Comparison of ENCODE assay signal across 8 cellular contexts in the genomic region with DNA sequence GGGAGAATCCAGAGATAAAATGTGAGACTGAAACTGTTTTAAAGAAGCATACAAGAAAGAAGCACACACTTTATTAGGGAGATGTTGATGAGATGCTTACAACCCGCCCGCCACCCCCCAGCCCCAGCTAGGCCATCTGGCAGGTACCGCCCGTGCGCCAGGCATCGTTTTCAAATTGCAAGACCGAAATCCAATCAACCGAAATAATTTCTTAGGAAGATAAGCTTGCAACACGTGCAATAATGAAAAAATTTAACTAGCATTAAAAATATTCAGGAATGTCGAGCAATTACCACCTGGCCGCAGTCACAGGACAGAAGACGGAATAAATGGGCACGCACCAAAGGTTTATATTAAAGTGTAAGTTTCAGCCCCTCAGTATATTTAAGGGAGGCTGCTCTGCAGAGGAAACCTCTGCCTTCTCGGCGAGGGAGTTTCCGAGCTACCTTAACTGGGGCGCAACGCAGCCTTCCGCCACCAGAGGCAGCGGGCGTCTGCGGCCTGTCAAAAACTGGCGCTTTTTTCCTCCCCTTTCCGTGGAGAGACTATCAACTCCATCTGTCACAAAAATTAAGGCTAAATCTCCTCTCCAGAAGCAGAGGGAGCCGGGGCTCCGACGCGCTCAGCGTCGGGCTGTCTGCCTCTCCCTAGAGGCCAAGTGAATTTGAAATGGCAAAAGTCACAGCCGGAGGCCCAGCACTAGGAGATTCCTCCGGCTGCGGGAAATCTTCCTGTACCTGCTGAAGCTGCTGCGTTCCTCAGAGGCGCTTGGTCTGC. TPM values are rescaled to one million over a fixed set of nuclear protein-coding genes. Genes with fewer than 3 reads are reported as not detected.
DNase-seq lines count a peak whose midpoint lies in the region; ATAC-seq and TF ChIP-seq lines count a peak whose summit lies in the region.

No MANE protein-coding gene starts in this region.

- TF ChIP-seq CTCF in right atrium auricular region (IDR thresholded peaks at IDR 0.05), result peak; percentile 74 to 89
- TF ChIP-seq CTCF in psoas muscle (IDR thresholded peaks at IDR 0.05), result peak; percentile 91

- H3K9me3 ChIP-seq in right atrium auricular region, result no peaks in the 10 kb centered on the region
- no peaks in the 10 kb centered on the region for H3K9me3 ChIP-seq in psoas muscle

- H3K4me1 ChIP-seq in right atrium auricular region (peaks cover 0 to 28% of the 10 kb centered on the region in 2 donors), psoas muscle (peaks cover 6% of the 10 kb centered on the region), urinary bladder (ENCODE audit: insufficient read depth) (peaks cover 3% of the 10 kb centered on the region)

- intact Hi-C loops in psoas muscle (cut with DNase I), result loop anchor here (5.0 to 10.0 kb wide), 4 partner anchors 374 to 514 kb away; no protein-coding TSS in a partner anchor

- DNase-seq in EH (ENCODE audit: low read depth) (peak; percentile 82), T follicular helper cell (ENCODE audit: low read depth) (peak; percentile 58), amniotic stem cell (lab: John Stamatoyannopoulos, UW) (peak; percentile 75), right atrium auricular region (ENCODE audit: low spot score) (peak; percentile 83), psoas muscle (peak; percentile 83 to 88)
- DNase-seq in Jurkat, Clone E6-1 (ENCODE audit: low read depth, low spot score), result peak; percentile 79

- H3K36me3 ChIP-seq in right atrium auricular region (no peaks in the 10 kb centered on the region), psoas muscle (ENCODE audit: insufficient read depth in 1 of 2, low read depth in 1 of 2) (peaks cover 0 to 8% of the 10 kb centered on the region in 2 donors), urinary bladder (ENCODE audit: insufficient read depth) (no peaks in the 10 kb centered on the region)

- H3K27me3 ChIP-seq in right atrium auricular region, result no peaks in the 10 kb centered on the region
- peaks cover 0 to 12% (median 0%) of the 10 kb centered on the region in 3 donors for H3K27me3 ChIP-seq in psoas muscle (ENCODE audit: insufficient read depth in 3 of 3, low read length in 2 of 3)

- 0 to 1% (median 0%) methylated on average over 35 of the region's 35 CpGs for WGBS in psoas muscle, 3 donors
- WGBS in urinary bladder, result under 1% methylated on average over 35 of the region's 35 CpGs

- H3K4me3 ChIP-seq in Jurkat, Clone E6-1 (ENCODE audit: low read length), result peak overlapping the region; percentile 65
- peak overlapping the region; percentile 73 to 80 for H3K4me3 ChIP-seq in right atrium auricular region
- H3K4me3 ChIP-seq in psoas muscle, result peak overlapping the region; percentile 86
- peak overlapping the region; percentile 84 for H3K4me3 ChIP-seq in urinary bladder (ENCODE audit: low read depth, low read length)

- ATAC-seq in GM21723 (IDR thresholded peaks at IDR 0.05; ENCODE audit: unreplicated experiment) (peak; percentile 77), psoas muscle (peak; percentile 73 to 85 (median 76))

- H3K27ac ChIP-seq in right atrium auricular region (peak overlapping the region; percentile 82 to 88), psoas muscle (peak overlapping the region; percentile 83), urinary bladder (ENCODE audit: low read depth) (no peak overlapping the region)

RNA-seq across cellular contexts. Expression of a gene that starts 1.0 kb away (rescaled TPM):
- 0.81 TPM for polyA plus RNA-seq in Jurkat, Clone E6-1 (2012; ENCODE audit: insufficient read depth, insufficient read length)
- 10 to 100 TPM; 44.4 to 78.6 TPM for total RNA-seq in right atrium auricular region
- total RNA-seq in psoas muscle, result 10 to 100 TPM in 3 of 4 donors, 1 to 10 TPM in 1; 6.8 to 19.1 (median 11.0) TPM
- 10 to 100 TPM; 13.0 to 18.3 (median 13.7) TPM for polyA plus RNA-seq in psoas muscle
- 52.8 TPM for total RNA-seq in urinary bladder
- 46.3 TPM for polyA plus RNA-seq in urinary bladder
